Comparison of ENCODE assay signal across 21 cellular contexts in genomic region chr15:98560338-98560737, GRCh38.
DNase-seq lines count a peak whose midpoint lies in the region; TF ChIP-seq lines count a peak whose summit lies in the region.
"Had no signal": no experiment of that assay in that cellular context is flagged by ENCODE, and none has a peak within 500 bp of the region (broad histone marks: within the 10 kb centered on the region; RNA-seq: fewer than 3 reads in every experiment).

No MANE protein-coding gene starts in this region.

- TF ChIP-seq CTCF in epithelial cell of esophagus (IDR thresholded peaks at IDR 0.05; ENCODE audit: insufficient read depth, low read depth, low read length, missing control alignments), result no peak

- H3K4me3 ChIP-seq in epithelial cell of esophagus (ENCODE audit: low read length), result no peak overlapping the region
- H3K4me3 ChIP-seq: GM23248 had no signal

- peak; percentile 14 for DNase-seq in activated CD4-positive, alpha-beta T cell treated with anti-CD3 and anti-CD28 coated beads for 48 hours
- DNase-seq in activated CD4-positive, alpha-beta T cell treated with anti-CD3 and anti-CD28 coated beads, Interleukin-2, amount 50 U/mL, for 4 hours, result no peak
- DNase-seq in epithelial cell of esophagus (ENCODE audit: low read depth) (peak; percentile 99), myocyte (ENCODE audit: low read depth) (peak; percentile 82), ureter (ENCODE audit: low spot score) (peak; percentile 49), NCI-H1105 (lab: John Stamatoyannopoulos, UW) (no peak), NCI-H2171 treated with DMSO at 0.1 percent for 48 hours (lab: John Stamatoyannopoulos, UW) (no peak), NCI-H2196 (lab: John Stamatoyannopoulos, UW; ENCODE audit: unreplicated experiment) (no peak)
- DNase-seq: Calu3; CD8-positive, alpha-beta memory T cell; DMS153; GM23248; H9; HFFc6; KG1; NCI-H1092 treated with DMSO at 0.1 percent for 48 hours; NCI-H146; NCI-H2029; NCI-H526; OCI-M1; SHP77 had no signal

Comparison
In these comparisons a context has a peak if more than half of its experiments do, and no peak if none do; other contexts are left out.
1. DNase-seq: peak in activated CD4-positive, alpha-beta T cell treated with anti-CD3 and anti-CD28 coated beads for 48 hours (single experiment), epithelial cell of esophagus (single experiment), myocyte (single experiment) and ureter (single experiment); none in activated CD4-positive, alpha-beta T cell treated with anti-CD3 and anti-CD28 coated beads, Interleukin-2, amount 50 U/mL, for 4 hours (0 of 2), NCI-H1105 (single experiment), NCI-H2171 treated with DMSO at 0.1 percent for 48 hours (single experiment) and NCI-H2196 (single experiment).